ENCODE assay signal across 21 cellular contexts in genomic region chr9:105331160-105331559, GRCh38.
DNase-seq lines count a peak whose midpoint lies in the region; ATAC-seq and FAIRE-seq lines count a peak whose summit lies in the region.
"Had no signal": no experiment of that assay in that cellular context is flagged by ENCODE, and none has a peak within 500 bp of the region (broad histone marks: within the 10 kb centered on the region; RNA-seq: fewer than 3 reads in every experiment).

No MANE protein-coding gene starts in this region.

- WGBS in small intestine, 3 donors = 44 to 66% (median 55%) methylated on average over 3 of the region's 3 CpGs

- no peaks in the 10 kb centered on the region for H3K36me3 ChIP-seq in small intestine (ENCODE audit: control insufficient read depth in 2 of 2, insufficient read depth in 2 of 2, low read length in 2 of 2)

- H3K4me3 ChIP-seq in small intestine (ENCODE audit: low read depth in 1 of 2, low read length in 2 of 2) = no peak overlapping the region
- H3K4me3 ChIP-seq: tibial nerve had no signal

- ATAC-seq in GM19395 (IDR thresholded peaks at IDR 0.05; ENCODE audit: unreplicated experiment) (peak; percentile 42), HG02588 (IDR thresholded peaks at IDR 0.05; ENCODE audit: unreplicated experiment) (peak; percentile 35), HG03442 (IDR thresholded peaks at IDR 0.05; ENCODE audit: unreplicated experiment) (peak; percentile 33), GM18519 (IDR thresholded peaks at IDR 0.05; ENCODE audit: low FRiP score, unreplicated experiment) (no peak)
- ATAC-seq in stimulated activated memory B cell treated with anti-CD40 and anti-IgM and Interleukin-4, amounts not matched to agents 10 μg/mL and 1 μg/mL and 100 μg/mL, for 72 hours = no peak
- ATAC-seq: effector memory CD8-positive, alpha-beta T cell; foreskin keratinocyte had no signal

- H3K27me3 ChIP-seq in small intestine (ENCODE audit: control insufficient read depth in 2 of 2, insufficient read depth in 2 of 2, low read length in 2 of 2) = no peaks in the 10 kb centered on the region
- H3K27me3 ChIP-seq: foreskin keratinocyte, tibial nerve had no signal

- peaks cover 4 to 7% of the 10 kb centered on the region in 2 donors for H3K4me1 ChIP-seq in small intestine (ENCODE audit: control insufficient read depth in 2 of 2, insufficient read depth in 1 of 2, low read depth in 1 of 2, low read length in 1 of 2)
- H3K4me1 ChIP-seq: foreskin keratinocyte had no signal

- H3K27ac Mint-ChIP-seq in stimulated activated memory B cell treated with anti-CD40 and anti-IgM and Interleukin-4, amounts not matched to agents 10 μg/mL and 1 μg/mL and 100 μg/mL, for 72 hours = no peak overlapping the region
- H3K27ac Mint-ChIP-seq: activated CD4-positive, alpha-beta T cell treated with anti-CD3 and anti-CD28 coated beads, Interleukin-2, amount 10 ng/mL, durations not matched to agents 7 days and 5 days; effector memory CD8-positive, alpha-beta T cell; progenitor cell of endocrine pancreas had no signal

- H3K27ac ChIP-seq in small intestine (ENCODE audit: low read depth in 1 of 2, low read length in 1 of 2) = peak overlapping the region; percentile 14 to 18
- H3K27ac ChIP-seq: foreskin keratinocyte, tibial nerve had no signal

- no peaks in the 10 kb centered on the region for H3K9me3 Mint-ChIP-seq in stimulated activated memory B cell treated with anti-CD40 and anti-IgM and Interleukin-4, amounts not matched to agents 10 μg/mL and 1 μg/mL and 100 μg/mL, for 72 hours
- H3K9me3 Mint-ChIP-seq: activated CD4-positive, alpha-beta T cell treated with anti-CD3 and anti-CD28 coated beads, Interleukin-2, amount 10 ng/mL, durations not matched to agents 7 days and 5 days; effector memory CD8-positive, alpha-beta T cell; IgD-negative memory B cell had no signal

- no peaks in the 10 kb centered on the region for H3K27me3 Mint-ChIP-seq in stimulated activated memory B cell treated with anti-CD40 and anti-IgM and Interleukin-4, amounts not matched to agents 10 μg/mL and 1 μg/mL and 100 μg/mL, for 72 hours
- H3K27me3 Mint-ChIP-seq: activated CD4-positive, alpha-beta T cell treated with anti-CD3 and anti-CD28 coated beads, Interleukin-2, amount 10 ng/mL, durations not matched to agents 7 days and 5 days; effector memory CD8-positive, alpha-beta T cell; IgD-negative memory B cell; progenitor cell of endocrine pancreas had no signal

- FAIRE-seq in small intestine (lab: Jason Lieb, UNC) = no peak
- FAIRE-seq: astrocyte had no signal

- no peaks in the 10 kb centered on the region for H3K9me3 ChIP-seq in small intestine (ENCODE audit: control insufficient read depth, low read depth)
- H3K9me3 ChIP-seq: tibial nerve had no signal

- peaks cover 12% of the 10 kb centered on the region for H3K36me3 Mint-ChIP-seq in stimulated activated memory B cell treated with anti-CD40 and anti-IgM and Interleukin-4, amounts not matched to agents 10 μg/mL and 1 μg/mL and 100 μg/mL, for 72 hours

- H3K4me1 Mint-ChIP-seq in stimulated activated memory B cell treated with anti-CD40 and anti-IgM and Interleukin-4, amounts not matched to agents 10 μg/mL and 1 μg/mL and 100 μg/mL, for 72 hours = peaks cover 21% of the 10 kb centered on the region

- DNase-seq in small intestine = no peak
- DNase-seq in NCI-H345 treated with DMSO at 0.1 percent for 48 hours (lab: John Stamatoyannopoulos, UW; ENCODE audit: unreplicated experiment) = no peak
- no peak for DNase-seq in activated CD8-positive, alpha-beta memory T cell treated with anti-CD3 and anti-CD28 coated beads, Interleukin-2, amount 50 U/mL, for 48 hours
- DNase-seq: activated CD4-positive, alpha-beta T cell treated with anti-CD3 and anti-CD28 coated beads, Interleukin-2, amount 10 ng/mL, durations not matched to agents 7 days and 5 days; effector memory CD8-positive, alpha-beta T cell; foreskin keratinocyte; GF-D8; NCI-H1436 treated with DMSO at 0.1 percent for 48 hours; NCI-H510A treated with DMSO at 0.1 percent for 48 hours; RPMI8226; stimulated activated CD4-positive, alpha-beta T cell treated with anti-CD3 and anti-CD28 coated beads, Interleukin-15, amount 100 ng/mL, for 24 hours had no signal

- no peak overlapping the region for H3K4me3 Mint-ChIP-seq in stimulated activated memory B cell treated with anti-CD40 and anti-IgM and Interleukin-4, amounts not matched to agents 10 μg/mL and 1 μg/mL and 100 μg/mL, for 72 hours
- H3K4me3 Mint-ChIP-seq: activated CD4-positive, alpha-beta T cell treated with anti-CD3 and anti-CD28 coated beads, Interleukin-2, amount 10 ng/mL, durations not matched to agents 7 days and 5 days; CD14-positive monocyte; effector memory CD8-positive, alpha-beta T cell had no signal

Comparison
In these comparisons a context has a peak if more than half of its experiments do, and no peak if none do; other contexts are left out.
1. ATAC-seq: peak in GM19395 (single experiment), HG02588 (single experiment) and HG03442 (single experiment); none in stimulated activated memory B cell treated with anti-CD40 and anti-IgM and Interleukin-4, amounts not matched to agents 10 μg/mL and 1 μg/mL and 100 μg/mL, for 72 hours (single experiment) and GM18519 (single experiment).